8 cellular contexts compared by ENCODE assay signal in the genomic region with DNA sequence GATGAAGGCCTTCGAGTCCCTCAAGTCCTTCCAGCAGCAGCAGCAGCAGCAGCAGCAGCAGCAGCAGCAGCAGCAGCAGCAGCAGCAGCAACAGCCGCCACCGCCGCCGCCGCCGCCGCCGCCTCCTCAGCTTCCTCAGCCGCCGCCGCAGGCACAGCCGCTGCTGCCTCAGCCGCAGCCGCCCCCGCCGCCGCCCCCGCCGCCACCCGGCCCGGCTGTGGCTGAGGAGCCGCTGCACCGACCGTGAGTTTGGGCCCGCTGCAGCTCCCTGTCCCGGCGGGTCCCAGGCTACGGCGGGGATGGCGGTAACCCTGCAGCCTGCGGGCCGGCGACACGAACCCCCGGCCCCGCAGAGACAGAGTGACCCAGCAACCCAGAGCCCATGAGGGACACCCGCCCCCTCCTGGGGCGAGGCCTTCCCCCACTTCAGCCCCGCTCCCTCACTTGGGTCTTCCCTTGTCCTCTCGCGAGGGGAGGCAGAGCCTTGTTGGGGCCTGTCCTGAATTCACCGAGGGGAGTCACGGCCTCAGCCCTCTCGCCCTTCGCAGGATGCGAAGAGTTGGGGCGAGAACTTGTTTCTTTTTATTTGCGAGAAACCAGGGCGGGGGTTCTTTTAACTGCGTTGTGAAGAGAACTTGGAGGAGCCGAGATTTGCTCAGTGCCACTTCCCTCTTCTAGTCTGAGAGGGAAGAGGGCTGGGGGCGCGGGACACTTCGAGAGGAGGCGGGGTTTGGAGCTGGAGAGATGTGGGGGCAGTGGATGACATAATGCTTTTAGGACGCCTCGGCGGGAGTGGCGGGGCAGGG.
A peak's percentile ranks its signal among the peaks of the same experiment; 100 is the strongest.
DNase-seq lines count a peak whose midpoint lies in the region; ATAC-seq and TF ChIP-seq lines count a peak whose summit lies in the region.

No MANE protein-coding gene starts in this region.

- ATAC-seq in HG03432 (IDR thresholded peaks at IDR 0.05; ENCODE audit: unreplicated experiment) = peak; percentile 6
- ATAC-seq in stimulated activated naive CD8-positive, alpha-beta T cell treated with anti-CD3 and anti-CD28 coated beads, Interleukin-15, amount 100 ng/mL, for 72 hours = peak; percentile 5
- no peak for ATAC-seq in GM19467 (IDR thresholded peaks at IDR 0.05; ENCODE audit: unreplicated experiment)

- H3K9me3 Mint-ChIP-seq in stimulated activated naive CD8-positive, alpha-beta T cell treated with anti-CD3 and anti-CD28 coated beads, Interleukin-15, amount 100 ng/mL, for 72 hours = no peaks in the 10 kb centered on the region

- peak; percentile 24 to 65 for DNase-seq in NOMO-1 (lab: John Stamatoyannopoulos, UW; ENCODE audit: unreplicated experiment in 2 of 2)
- DNase-seq in activated CD8-positive, alpha-beta memory T cell treated with anti-CD3 and anti-CD28 coated beads, Interleukin-2, amount 50 U/mL, for 48 hours = peak; percentile 68
- DNase-seq in epithelial cell of esophagus (ENCODE audit: low read depth) = peak; percentile 75
- DNase-seq in stimulated activated naive CD8-positive, alpha-beta T cell treated with anti-CD3 and anti-CD28 coated beads, Interleukin-15, amount 100 ng/mL, for 72 hours = peak; percentile 42 to 53

- H3K9me3 ChIP-seq in muscle layer of duodenum (ENCODE audit: control insufficient read depth in 1 of 2, low read length in 2 of 2) = no peaks in the 10 kb centered on the region

- H3K27ac Mint-ChIP-seq in stimulated activated naive CD8-positive, alpha-beta T cell treated with anti-CD3 and anti-CD28 coated beads, Interleukin-15, amount 100 ng/mL, for 72 hours = peak overlapping the region; percentile 90 to 97

- peak overlapping the region; percentile 95 for H3K27ac ChIP-seq in muscle layer of duodenum (ENCODE audit: low read length)

- H3K27me3 ChIP-seq in muscle layer of duodenum (ENCODE audit: low read depth, low read length) = no peaks in the 10 kb centered on the region

- peak overlapping the region; percentile 95 for H3K4me3 ChIP-seq in GM08714 (ENCODE audit: low read length)
- peak overlapping the region; percentile 93 for H3K4me3 ChIP-seq in epithelial cell of esophagus (ENCODE audit: low read length)
- peak overlapping the region; percentile 90 to 93 for H3K4me3 ChIP-seq in muscle layer of duodenum (ENCODE audit: low read depth in 1 of 2, low read length in 2 of 2)

- H3K36me3 ChIP-seq in muscle layer of duodenum (ENCODE audit: control insufficient read depth in 1 of 2, insufficient read depth in 2 of 2, low read length in 2 of 2) = no peaks in the 10 kb centered on the region

- peaks cover 38% of the 10 kb centered on the region for H3K4me1 Mint-ChIP-seq in stimulated activated naive CD8-positive, alpha-beta T cell treated with anti-CD3 and anti-CD28 coated beads, Interleukin-15, amount 100 ng/mL, for 72 hours

- H3K27me3 Mint-ChIP-seq in stimulated activated naive CD8-positive, alpha-beta T cell treated with anti-CD3 and anti-CD28 coated beads, Interleukin-15, amount 100 ng/mL, for 72 hours = no peaks in the 10 kb centered on the region

- H3K4me1 ChIP-seq in muscle layer of duodenum (ENCODE audit: control insufficient read depth in 1 of 2, insufficient read depth in 2 of 2, low read length in 2 of 2) = peaks cover 0 to 21% of the 10 kb centered on the region in 2 donors

- no peak for TF ChIP-seq CTCF in epithelial cell of esophagus (IDR thresholded peaks at IDR 0.05; ENCODE audit: insufficient read depth, low read depth, low read length, missing control alignments)

- H3K4me3 Mint-ChIP-seq in stimulated activated naive CD8-positive, alpha-beta T cell treated with anti-CD3 and anti-CD28 coated beads, Interleukin-15, amount 100 ng/mL, for 72 hours = peak overlapping the region; percentile 95 to 98
